In genomic region chr19:43774103-43774939, GRCh38 we compare ENCODE assay signal across 11 cellular contexts. TPM values are rescaled to one million over a fixed set of nuclear protein-coding genes. Genes with fewer than 3 reads are reported as not detected.
A peak's percentile ranks its signal among the peaks of the same experiment; 100 is the strongest.
DNase-seq lines count a peak whose midpoint lies in the region; ATAC-seq, FAIRE-seq and TF ChIP-seq lines count a peak whose summit lies in the region.
"Had no signal": no experiment of that assay in that cellular context is flagged by ENCODE, and none has a peak within 500 bp of the region (broad histone marks: within the 10 kb centered on the region; RNA-seq: fewer than 3 reads in every experiment).

No MANE protein-coding gene starts in this region.

- no peak for TF ChIP-seq POLR2A in GM12892 (IDR thresholded peaks at IDR 0.05; ENCODE audit: low read depth, low read length)

- CTCF ChIA-PET in A673 (lab: Charles Lee), result no interaction called here

- H3K4me3 ChIP-seq in A673 (ENCODE audit: low read depth, low read length, poor library complexity, severe bottlenecking) (peak overlapping the region; percentile 19), fibroblast of mammary gland (ENCODE audit: control insufficient read depth, low read depth, low read length) (peak overlapping the region; percentile 9), mucosa of stomach (ENCODE audit: low read length) (peak overlapping the region; percentile 21)

- no peak for ATAC-seq in HG03439 (IDR thresholded peaks at IDR 0.05; ENCODE audit: unreplicated experiment)

- FAIRE-seq in GM12892 (lab: Jason Lieb, UNC), result no peak

- H3K27me3 ChIP-seq in A673 (replicated peaks; ENCODE audit: insufficient read depth, low read depth, low read length, poor library complexity) (peaks cover 24% of the 10 kb centered on the region), mucosa of stomach (ENCODE audit: control insufficient read depth, insufficient read depth, low read length) (no peaks in the 10 kb centered on the region)

- H3K36me3 ChIP-seq in A673 (ENCODE audit: insufficient read depth, low read length, poor library complexity, severe bottlenecking) (no peaks in the 10 kb centered on the region), mucosa of stomach (ENCODE audit: control insufficient read depth, insufficient read depth, low read length) (peaks cover 18% of the 10 kb centered on the region)

- POLR2A ChIA-PET in A673 (lab: Charles Lee; ENCODE audit: low non-redundant PET), result no interaction called here

- peak; percentile 55 for TF ChIP-seq CTCF in A673 (conservative IDR thresholded peaks at IDR 0.05; ENCODE audit: low read depth, low read length)
- TF ChIP-seq CTCF in fibroblast of mammary gland (conservative IDR thresholded peaks at IDR 0.05; ENCODE audit: control insufficient read depth, insufficient read depth, low read depth, low read length), result peak; percentile 42

- H3K4me1 ChIP-seq in A673 (ENCODE audit: insufficient read depth, low read length, poor library complexity, severe bottlenecking), result peaks cover 9% of the 10 kb centered on the region
- H3K4me1 ChIP-seq in mucosa of stomach (ENCODE audit: control insufficient read depth, insufficient read depth, low read length), result peaks cover 56% of the 10 kb centered on the region

- intact Hi-C loops in A673 (cut with micrococcal nuclease; ENCODE audit: unreplicated experiment), result no loop called here

- H3K27ac ChIP-seq in A673 (ENCODE audit: low read depth, low read length, poor library complexity, severe bottlenecking), result no peak overlapping the region

- H3K9me3 ChIP-seq in A673 (ENCODE audit: low read depth, low read length, poor library complexity, severe bottlenecking) (no peaks in the 10 kb centered on the region), mucosa of stomach (ENCODE audit: control insufficient read depth, low read length) (no peaks in the 10 kb centered on the region)

- peak overlapping the region; percentile 46 for H3K9ac ChIP-seq in mucosa of stomach (ENCODE audit: low read length)

- DNase-seq in A673 (ENCODE audit: low spot score), result no peak
- DNase-seq in OCI-M1 (lab: John Stamatoyannopoulos, UW), result peak; percentile 97
- DNase-seq in fibroblast of mammary gland (ENCODE audit: low read depth), result peak; percentile 56
- DNase-seq in GM12892 (ENCODE audit: insufficient read length), result no peak
- no peak for DNase-seq in NCI-H2081 treated with DMSO at 0.1 percent for 48 hours (lab: John Stamatoyannopoulos, UW)
- no peak for DNase-seq in stimulated activated CD4-positive, alpha-beta T cell treated with anti-CD3 and anti-CD28 coated beads, Interleukin-1b, Interleukin-23, amount 100 ng/mL, for 48 hours
- DNase-seq: DND-41 had no signal

- no TSS peak for BruUV-seq in A673 (replicated peaks; lab: Mats Ljungman, UMichigan)

RNA-seq across cellular contexts. Expression of gene KCNN4, which starts 6.5 kb away (rescaled TPM):
- 0.20 TPM in 1 of 2 replicates, not detected in the other for total RNA-seq in A673 (2021)
- polyA plus RNA-seq in GM12892 (2012; ENCODE audit: missing spikeins), result 41.1 TPM

RNA-seq across cellular contexts. Expression of gene SMG9, which starts 19.6 kb away (rescaled TPM):
- 78.8 and 90.6 TPM in 2 replicates for total RNA-seq in A673 (2021)
- 21.9 TPM for polyA plus RNA-seq in GM12892 (2012; ENCODE audit: missing spikeins)

RNA-seq across cellular contexts. Expression of gene LYPD5, which starts 27.9 kb away (rescaled TPM):
- total RNA-seq in A673 (2021), result not detected in 2 replicates
- polyA plus RNA-seq in GM12892 (2012; ENCODE audit: missing spikeins), result not detected
- total RNA-seq: mononuclear cell had no signal

RNA-seq across cellular contexts. Expression of gene ZNF283, which starts 52.8 kb away (rescaled TPM):
- total RNA-seq in A673 (2021), result 9.4 and 9.7 TPM in 2 replicates
- 8.4 TPM for polyA plus RNA-seq in GM12892 (2012; ENCODE audit: missing spikeins)

RNA-seq across cellular contexts. Expression of gene IRGC, which starts 58.4 kb away (rescaled TPM):
- not detected in 2 replicates for total RNA-seq in A673 (2021)
- not detected for polyA plus RNA-seq in GM12892 (2012; ENCODE audit: missing spikeins)
- total RNA-seq: mononuclear cell; T-helper 2 cell treated with Interferon-gamma antibody and Interleukin-4, amounts not matched to agents 100 ng/mL and 5 ng/mL, for 36 hours had no signal

Comparison
In these comparisons a context has a peak if more than half of its experiments do, and no peak if none do; other contexts are left out.
1. DNase-seq: peak in OCI-M1 (single experiment) and fibroblast of mammary gland (single experiment); none in A673 (single experiment), GM12892 (single experiment), NCI-H2081 treated with DMSO at 0.1 percent for 48 hours (single experiment) and stimulated activated CD4-positive, alpha-beta T cell treated with anti-CD3 and anti-CD28 coated beads, Interleukin-1b, Interleukin-23, amount 100 ng/mL, for 48 hours (single experiment).
2. Peak in every context shown above with its lines, with median percentiles within 50 percentile points of each other: H3K4me3 ChIP-seq.